23 cellular contexts compared by ENCODE assay signal in genomic region chr1:167441222-167441621, GRCh38.
DNase-seq lines count a peak whose midpoint lies in the region; ATAC-seq and TF ChIP-seq lines count a peak whose summit lies in the region.
"Had no signal": no experiment of that assay in that cellular context is flagged by ENCODE, and none has a peak within 500 bp of the region (broad histone marks: within the 10 kb centered on the region; RNA-seq: fewer than 3 reads in every experiment).

No MANE protein-coding gene starts in this region.

- H3K27ac Mint-ChIP-seq in activated naive CD4-positive, alpha-beta T cell treated with anti-CD3 and anti-CD28 coated beads, Interleukin-2, amount 50 U/mL, for 24 hours = peak overlapping the region; percentile 62
- H3K27ac Mint-ChIP-seq in activated naive CD4-positive, alpha-beta T cell treated with anti-CD3 and anti-CD28 coated beads, Interleukin-2, amount 10 ng/mL, durations not matched to agents 7 days and 5 days = no peak overlapping the region
- peak overlapping the region; percentile 97 to 98 for H3K27ac Mint-ChIP-seq in T-cell
- H3K27ac Mint-ChIP-seq in osteocyte (ENCODE audit: unreplicated experiment) = no peak overlapping the region
- H3K27ac Mint-ChIP-seq: stimulated activated memory B cell treated with anti-CD40 and anti-IgM and Interleukin-4, amounts not matched to agents 10 μg/mL and 1 μg/mL and 100 μg/mL, for 72 hours had no signal

- TF ChIP-seq CTCF in colonic mucosa (IDR thresholded peaks at IDR 0.05) (no peak), osteocyte (IDR thresholded peaks at IDR 0.05) (no peak)

- no peak overlapping the region for H3K27ac ChIP-seq in colonic mucosa
- H3K27ac ChIP-seq: foreskin keratinocyte, GM23248, hepatocyte, lower lobe of right lung, right lobe of liver, thoracic aorta had no signal

- peak overlapping the region; percentile 24 for H3K4me3 Mint-ChIP-seq in activated naive CD4-positive, alpha-beta T cell treated with anti-CD3 and anti-CD28 coated beads, Interleukin-2, amount 50 U/mL, for 24 hours
- no peak overlapping the region for H3K4me3 Mint-ChIP-seq in activated naive CD4-positive, alpha-beta T cell treated with anti-CD3 and anti-CD28 coated beads, Interleukin-2, amount 10 ng/mL, durations not matched to agents 7 days and 5 days
- H3K4me3 Mint-ChIP-seq in T-cell (peak overlapping the region in 1 of 3 donors; percentile 51), osteocyte (ENCODE audit: unreplicated experiment) (no peak overlapping the region)
- H3K4me3 Mint-ChIP-seq: stimulated activated memory B cell treated with anti-CD40 and anti-IgM and Interleukin-4, amounts not matched to agents 10 μg/mL and 1 μg/mL and 100 μg/mL, for 72 hours had no signal

- H3K27me3 ChIP-seq in colonic mucosa = no peaks in the 10 kb centered on the region
- H3K27me3 ChIP-seq: right lobe of liver had no signal

- intact Hi-C loops in colonic mucosa (cut with DNase I) = loop anchor here (5.0 to 10.0 kb wide), 3 partner anchors 39 to 369 kb away; no protein-coding TSS in a partner anchor

- CTCF ChIA-PET in activated naive CD4-positive, alpha-beta T cell treated with anti-CD3 and anti-CD28 coated beads, Interleukin-2, amount 10 ng/mL, durations not matched to agents 7 days and 5 days (lab: Charles Lee) = interaction anchor here (0.9 to 6.0 kb wide), 12 partner anchors 9 to 173 kb away, joined by 3 to 53 read pairs (median 4); partner anchors contain the start of gene CREG1
- CTCF ChIA-PET in T-cell (lab: Charles Lee) = interaction anchor here (0.6 to 1.9 kb wide), 12 partner anchors 9 to 374 kb away, joined by 3 to 6 read pairs (median 3); partner anchors contain the start of gene CD247 (in 1 of the 2)

- no peaks in the 10 kb centered on the region for H3K27me3 Mint-ChIP-seq in activated naive CD4-positive, alpha-beta T cell treated with anti-CD3 and anti-CD28 coated beads, Interleukin-2, amount 50 U/mL, for 24 hours
- H3K27me3 Mint-ChIP-seq in activated naive CD4-positive, alpha-beta T cell treated with anti-CD3 and anti-CD28 coated beads, Interleukin-2, amount 10 ng/mL, durations not matched to agents 7 days and 5 days = no peaks in the 10 kb centered on the region
- no peaks in the 10 kb centered on the region for H3K27me3 Mint-ChIP-seq in T-cell
- H3K27me3 Mint-ChIP-seq in osteocyte (ENCODE audit: unreplicated experiment) = peaks cover 23% of the 10 kb centered on the region
- H3K27me3 Mint-ChIP-seq: stimulated activated memory B cell treated with anti-CD40 and anti-IgM and Interleukin-4, amounts not matched to agents 10 μg/mL and 1 μg/mL and 100 μg/mL, for 72 hours had no signal

- peaks cover 3% of the 10 kb centered on the region for H3K4me1 ChIP-seq in colonic mucosa
- H3K4me1 ChIP-seq: foreskin keratinocyte had no signal

- no peaks in the 10 kb centered on the region for H3K36me3 ChIP-seq in colonic mucosa
- H3K36me3 ChIP-seq: lower lobe of right lung, right lobe of liver, thoracic aorta had no signal

- ATAC-seq in T-cell (replicated peaks in 1 of 4) (no peak), HG02885 (IDR thresholded peaks at IDR 0.05; ENCODE audit: poor library complexity, unreplicated experiment) (no peak)
- ATAC-seq: foreskin keratinocyte; lower lobe of right lung; stimulated activated memory B cell treated with anti-CD40 and anti-IgM and Interleukin-4, amounts not matched to agents 10 μg/mL and 1 μg/mL and 100 μg/mL, for 72 hours had no signal

- no peak overlapping the region for H3K9ac ChIP-seq in colonic mucosa (ENCODE audit: low read depth in 2 of 2, low read length in 2 of 2)
- H3K9ac ChIP-seq: GM23248 had no signal

- H3K9me3 ChIP-seq in colonic mucosa = no peaks in the 10 kb centered on the region
- H3K9me3 ChIP-seq: lower lobe of right lung, right lobe of liver, thoracic aorta had no signal

- H3K4me1 Mint-ChIP-seq in activated naive CD4-positive, alpha-beta T cell treated with anti-CD3 and anti-CD28 coated beads, Interleukin-2, amount 50 U/mL, for 24 hours = peaks cover 90% of the 10 kb centered on the region
- H3K4me1 Mint-ChIP-seq in activated naive CD4-positive, alpha-beta T cell treated with anti-CD3 and anti-CD28 coated beads, Interleukin-2, amount 10 ng/mL, durations not matched to agents 7 days and 5 days = peaks cover 95% of the 10 kb centered on the region
- H3K4me1 Mint-ChIP-seq in T-cell = peaks cover 91 to 95% (median 91%) of the 10 kb centered on the region in 3 donors
- H3K4me1 Mint-ChIP-seq in osteocyte (ENCODE audit: unreplicated experiment) = peaks cover 2% of the 10 kb centered on the region

- no peak overlapping the region for H3K4me3 ChIP-seq in colonic mucosa
- H3K4me3 ChIP-seq: GM23248, hepatocyte, lower lobe of right lung, right lobe of liver, thoracic aorta had no signal

- peaks cover 17% of the 10 kb centered on the region for H3K36me3 Mint-ChIP-seq in activated naive CD4-positive, alpha-beta T cell treated with anti-CD3 and anti-CD28 coated beads, Interleukin-2, amount 50 U/mL, for 24 hours
- H3K36me3 Mint-ChIP-seq in activated naive CD4-positive, alpha-beta T cell treated with anti-CD3 and anti-CD28 coated beads, Interleukin-2, amount 10 ng/mL, durations not matched to agents 7 days and 5 days = peaks cover 80% of the 10 kb centered on the region
- peaks cover 40% of the 10 kb centered on the region for H3K36me3 Mint-ChIP-seq in T-cell
- no peaks in the 10 kb centered on the region for H3K36me3 Mint-ChIP-seq in osteocyte (ENCODE audit: unreplicated experiment)
- H3K36me3 Mint-ChIP-seq: stimulated activated memory B cell treated with anti-CD40 and anti-IgM and Interleukin-4, amounts not matched to agents 10 μg/mL and 1 μg/mL and 100 μg/mL, for 72 hours had no signal

- POLR2A ChIA-PET in T-cell (lab: Charles Lee) = interaction anchor here in 1 of 2 donors (0.5 kb wide), 1 partner anchor 221 kb away, joined by 7 read pairs; the partner anchor contains the start of gene POU2F1

- no peak for DNase-seq in activated naive CD4-positive, alpha-beta T cell treated with anti-CD3 and anti-CD28 coated beads, Interleukin-2, amount 10 ng/mL, durations not matched to agents 7 days and 5 days
- DNase-seq in T-cell (no peak), colonic mucosa (peak; percentile 20), osteocyte (ENCODE audit: extremely low spot score, unreplicated experiment) (peak; percentile 75), cortex of kidney (lab: John Stamatoyannopoulos, UW) (no peak)
- DNase-seq in activated CD4-positive, CD25-positive, alpha-beta regulatory T cell treated with anti-CD3 and anti-CD28 coated beads, Interleukin-2, amount 50 U/mL, for 72 hours = no peak
- DNase-seq: activated effector memory CD4-positive, alpha-beta T cell treated with Interleukin-2 at 50 U/mL for 16 hours; amniotic stem cell; erythroblast; foreskin keratinocyte; GM23248; KG1; lower lobe of right lung; NCI-H1694; NCI-H2171 treated with DMSO at 0.1 percent for 48 hours; NCI-H526 treated with DMSO at 0.1 percent for 48 hours; right lobe of liver; stimulated activated CD4-positive, alpha-beta T cell treated with anti-CD3 and anti-CD28 coated beads, Interleukin-15, amount 100 ng/mL, for 24 hours had no signal

- no peaks in the 10 kb centered on the region for H3K9me3 Mint-ChIP-seq in activated naive CD4-positive, alpha-beta T cell treated with anti-CD3 and anti-CD28 coated beads, Interleukin-2, amount 50 U/mL, for 24 hours
- H3K9me3 Mint-ChIP-seq in activated naive CD4-positive, alpha-beta T cell treated with anti-CD3 and anti-CD28 coated beads, Interleukin-2, amount 10 ng/mL, durations not matched to agents 7 days and 5 days = no peaks in the 10 kb centered on the region
- H3K9me3 Mint-ChIP-seq in T-cell = no peaks in the 10 kb centered on the region
- no peaks in the 10 kb centered on the region for H3K9me3 Mint-ChIP-seq in osteocyte (ENCODE audit: unreplicated experiment)
- H3K9me3 Mint-ChIP-seq: stimulated activated memory B cell treated with anti-CD40 and anti-IgM and Interleukin-4, amounts not matched to agents 10 μg/mL and 1 μg/mL and 100 μg/mL, for 72 hours had no signal

Comparison
In these comparisons a context has a peak if more than half of its experiments do, and no peak if none do; other contexts are left out.
1. H3K27ac Mint-ChIP-seq: peak in activated naive CD4-positive, alpha-beta T cell treated with anti-CD3 and anti-CD28 coated beads, Interleukin-2, amount 50 U/mL, for 24 hours (single experiment) and T-cell (2 of 2); none in activated naive CD4-positive, alpha-beta T cell treated with anti-CD3 and anti-CD28 coated beads, Interleukin-2, amount 10 ng/mL, durations not matched to agents 7 days and 5 days (single experiment) and osteocyte (single experiment).
2. DNase-seq: peak in colonic mucosa (single experiment) and osteocyte (single experiment); none in activated naive CD4-positive, alpha-beta T cell treated with anti-CD3 and anti-CD28 coated beads, Interleukin-2, amount 10 ng/mL, durations not matched to agents 7 days and 5 days (single experiment), T-cell (0 of 34), activated CD4-positive, CD25-positive, alpha-beta regulatory T cell treated with anti-CD3 and anti-CD28 coated beads, Interleukin-2, amount 50 U/mL, for 72 hours (single experiment) and cortex of kidney (single experiment).